ENCODE assay signal across 24 cellular contexts in genomic region chr6:28172006-28172405, GRCh38.
"Had no signal": no experiment of that assay in that cellular context is flagged by ENCODE, and none has a peak within 500 bp of the region (broad histone marks: within the 10 kb centered on the region; RNA-seq: fewer than 3 reads in every experiment).

No MANE protein-coding gene starts in this region.

- H3K4me3 ChIP-seq: coronary artery, dorsolateral prefrontal cortex, esophagus muscularis mucosa, gastroesophageal sphincter, heart left ventricle, hepatocyte, left lung, lower lobe of right lung had no signal

- H3K79me2 ChIP-seq: hepatocyte had no signal

- H3K4me1 ChIP-seq: esophagus muscularis mucosa, foreskin keratinocyte, gastroesophageal sphincter, heart left ventricle, left lung, lower lobe of right lung had no signal

- DNase-seq: dermis blood vessel endothelial cell; dorsolateral prefrontal cortex; effector CD4-positive, alpha-beta T cell; effector memory CD4-positive, alpha-beta T cell; foreskin keratinocyte; heart left ventricle; hypothalamus; immature natural killer cell; islet precursor cell; kidney; kidney glomerular epithelial cell; left cardiac atrium; left lung; left ventricle myocardium superior; lower lobe of right lung; mesenchymal stem cell; midbrain; naive thymus-derived CD4-positive, alpha-beta T cell had no signal

- H3K27me3 ChIP-seq: dorsolateral prefrontal cortex, esophagus muscularis mucosa, gastroesophageal sphincter, heart left ventricle, hepatocyte had no signal

- ATAC-seq: foreskin keratinocyte; gastroesophageal sphincter; heart left ventricle; left cardiac atrium; left lung; left ventricle myocardium superior; lower lobe of right lung; naive thymus-derived CD4-positive, alpha-beta T cell had no signal

- H3K4me2 ChIP-seq: hepatocyte had no signal

- FAIRE-seq: colon, endothelial cell of umbilical vein, kidney had no signal

- H2AFZ ChIP-seq: hepatocyte had no signal

- H3K27ac ChIP-seq: coronary artery, dorsolateral prefrontal cortex, esophagus muscularis mucosa, foreskin keratinocyte, gastroesophageal sphincter, heart left ventricle, hepatocyte, left lung, lower lobe of right lung had no signal

- H3K9me3 ChIP-seq: esophagus muscularis mucosa, gastroesophageal sphincter, left lung, lower lobe of right lung had no signal

- H3K36me3 ChIP-seq: left lung, lower lobe of right lung had no signal
